32 cellular contexts compared by ENCODE assay signal in the genomic region with DNA sequence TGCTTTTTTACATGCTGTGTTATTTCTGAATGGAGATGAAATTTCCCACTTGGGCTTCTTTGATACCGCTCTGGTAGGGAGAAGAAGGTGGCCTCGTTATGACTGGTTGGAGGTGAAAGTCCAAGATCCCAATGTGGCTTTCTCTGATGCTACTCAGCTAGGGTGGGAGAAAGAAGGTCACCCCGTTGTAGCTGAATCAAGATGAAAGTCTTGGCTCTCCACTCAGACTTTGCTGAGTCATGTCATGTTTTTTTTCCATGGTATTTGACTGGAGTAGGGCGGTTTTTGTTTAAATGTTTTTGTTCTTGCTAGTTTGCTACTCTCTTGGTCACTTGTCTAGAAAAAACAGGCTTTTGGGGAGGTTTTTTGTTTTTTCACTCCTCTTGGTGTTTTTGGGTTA. TPM values are rescaled to one million over a fixed set of nuclear protein-coding genes. Genes with fewer than 3 reads are reported as not detected.
DNase-seq lines count a peak whose midpoint lies in the region; ATAC-seq, FAIRE-seq and TF ChIP-seq lines count a peak whose summit lies in the region.
"Had no signal": no experiment of that assay in that cellular context is flagged by ENCODE, and none has a peak within 500 bp of the region (broad histone marks: within the 10 kb centered on the region; RNA-seq: fewer than 3 reads in every experiment).

No MANE protein-coding gene starts in this region.

- CTCF ChIA-PET in HepG2 (lab: Yijun Ruan, JAX; ENCODE audit: low intra/inter-chr PET ratio, low total read pairs): no interaction called here

- no peak overlapping the region for H3K9ac ChIP-seq in HepG2 (ENCODE audit: insufficient read depth, low read depth, low read length)

- H3K4me3 Mint-ChIP-seq in activated T-helper 17 cell treated with anti-CD3 and anti-CD28 coated beads, Interleukin-2, amount 50 U/mL, for 72 hours: peak overlapping the region; percentile 17
- no peak overlapping the region for H3K4me3 Mint-ChIP-seq in osteocyte (ENCODE audit: unreplicated experiment)
- H3K4me3 Mint-ChIP-seq: stimulated activated effector memory CD8-positive, alpha-beta T cell treated with anti-CD3 and anti-CD28 coated beads, Interleukin-12 subunit alpha, Interleukin-12 subunit beta, amount 100 ng/mL, for 72 hours; type B pancreatic cell had no signal

- POLR2A ChIA-PET in HepG2 (lab: Yijun Ruan, JAX): no interaction called here

- no peak overlapping the region for H3K4me2 ChIP-seq in HepG2 (ENCODE audit: low read depth, low read length)

- WGBS in HepG2 (ENCODE audit: low lambda C conversion rate): 14% methylated on average over 4 of the region's 4 CpGs
- WGBS in right lobe of liver (ENCODE audit: insufficient coverage, low coverage, low lambda C conversion rate, missing lambda C conversion rate): 63% methylated on average over 4 of the region's 4 CpGs
- WGBS in body of pancreas, 2 donors: 70% methylated on average over 4 of the region's 4 CpGs

- DNase-seq in HepG2 (ENCODE audit: low spot score) (no peak), right lobe of liver (no peak), erythroblast (lab: John Stamatoyannopoulos, UW) (peak; percentile 48 to 59), osteocyte (ENCODE audit: extremely low spot score, unreplicated experiment) (no peak), mucosa of gallbladder (ENCODE audit: low spot score) (no peak), body of pancreas (no peak), SIG-M5 (lab: John Stamatoyannopoulos, UW) (no peak)
- DNase-seq: activated CD4-positive, alpha-beta T cell treated with anti-CD3 and anti-CD28 coated beads, Interleukin-2, amount 50 U/mL, for 1 hour; activated naive CD4-positive, alpha-beta T cell treated with Interleukin-2 at 50 U/mL for 16 hours; amniotic stem cell; DMS153; foreskin keratinocyte; head of caudate nucleus; Kasumi-1; left ventricle myocardium inferior; NCI-H1436 treated with DMSO at 0.1 percent for 48 hours; NCI-H2081 treated with DMSO at 0.1 percent for 48 hours; NCI-H226; NCI-H748 treated with DMSO at 0.1 percent for 48 hours; RPMI8226 had no signal

- H3K9me3 Mint-ChIP-seq in activated T-helper 17 cell treated with anti-CD3 and anti-CD28 coated beads, Interleukin-2, amount 50 U/mL, for 72 hours: no peaks in the 10 kb centered on the region
- H3K9me3 Mint-ChIP-seq in osteocyte (ENCODE audit: unreplicated experiment): peaks cover 10% of the 10 kb centered on the region
- H3K9me3 Mint-ChIP-seq: stimulated activated effector memory CD8-positive, alpha-beta T cell treated with anti-CD3 and anti-CD28 coated beads, Interleukin-12 subunit alpha, Interleukin-12 subunit beta, amount 100 ng/mL, for 72 hours; type B pancreatic cell had no signal

- no peak for TF ChIP-seq RAD21 in HepG2 (CRISPR knock-in tag; IDR thresholded peaks at IDR 0.05)

- H3K27me3 ChIP-seq in HepG2 (ENCODE audit: control insufficient read depth in 1 of 2, insufficient read depth in 2 of 2, low read length in 2 of 2) (no peaks in the 10 kb centered on the region), right lobe of liver (no peaks in the 10 kb centered on the region), body of pancreas (no peaks in the 10 kb centered on the region)
- H3K27me3 ChIP-seq: foreskin keratinocyte, neutrophil, SJSA1 had no signal

- no peak for ATAC-seq in HepG2
- no peak for ATAC-seq in right lobe of liver
- peak; percentile 62 for ATAC-seq in activated T-helper 17 cell treated with anti-CD3 and anti-CD28 coated beads, Interleukin-2, amount 50 U/mL, for 72 hours (replicated peaks)
- ATAC-seq in body of pancreas: no peak
- ATAC-seq: foreskin keratinocyte; stimulated activated effector memory CD8-positive, alpha-beta T cell treated with anti-CD3 and anti-CD28 coated beads, Interleukin-12 subunit alpha, Interleukin-12 subunit beta, amount 100 ng/mL, for 72 hours had no signal

- no peak overlapping the region for H3K4me3 ChIP-seq in HepG2 (replicated peaks in 1 of 3; ENCODE audit: insufficient read depth in 1 of 3, low read depth in 2 of 3, low read length in 3 of 3)
- no peak overlapping the region for H3K4me3 ChIP-seq in right lobe of liver
- H3K4me3 ChIP-seq in body of pancreas: no peak overlapping the region
- H3K4me3 ChIP-seq: left ventricle myocardium inferior, prostate gland, SJSA1 had no signal

- intact Hi-C loops in HepG2 (cut with micrococcal nuclease; ENCODE audit: unreplicated experiment): no loop called here
- intact Hi-C loops in right lobe of liver (cut with DNase I): no loop called here
- intact Hi-C loops in body of pancreas (cut with DNase I): no loop called here

- peak overlapping the region; percentile 45 for H3K27ac Mint-ChIP-seq in activated T-helper 17 cell treated with anti-CD3 and anti-CD28 coated beads, Interleukin-2, amount 50 U/mL, for 72 hours
- peak overlapping the region; percentile 70 for H3K27ac Mint-ChIP-seq in osteocyte (ENCODE audit: unreplicated experiment)
- H3K27ac Mint-ChIP-seq: stimulated activated effector memory CD8-positive, alpha-beta T cell treated with anti-CD3 and anti-CD28 coated beads, Interleukin-12 subunit alpha, Interleukin-12 subunit beta, amount 100 ng/mL, for 72 hours; type B pancreatic cell had no signal

- BruUV-seq in HepG2 (replicated peaks; lab: Mats Ljungman, UMichigan): no TSS peak

- H3K36me3 Mint-ChIP-seq in activated T-helper 17 cell treated with anti-CD3 and anti-CD28 coated beads, Interleukin-2, amount 50 U/mL, for 72 hours (ENCODE audit: low read depth): no peaks in the 10 kb centered on the region
- no peaks in the 10 kb centered on the region for H3K36me3 Mint-ChIP-seq in osteocyte (ENCODE audit: unreplicated experiment)
- H3K36me3 Mint-ChIP-seq: stimulated activated effector memory CD8-positive, alpha-beta T cell treated with anti-CD3 and anti-CD28 coated beads, Interleukin-12 subunit alpha, Interleukin-12 subunit beta, amount 100 ng/mL, for 72 hours had no signal

- H3K4me1 ChIP-seq in HepG2 (ENCODE audit: insufficient read depth, low read length) (no peaks in the 10 kb centered on the region), right lobe of liver (no peaks in the 10 kb centered on the region), body of pancreas (no peaks in the 10 kb centered on the region)
- H3K4me1 ChIP-seq: left ventricle myocardium inferior, prostate gland, SJSA1 had no signal

- H3K27me3 Mint-ChIP-seq in activated T-helper 17 cell treated with anti-CD3 and anti-CD28 coated beads, Interleukin-2, amount 50 U/mL, for 72 hours: no peaks in the 10 kb centered on the region
- no peaks in the 10 kb centered on the region for H3K27me3 Mint-ChIP-seq in osteocyte (ENCODE audit: unreplicated experiment)

- H3K27ac ChIP-seq in HepG2 (ENCODE audit: extremely low read length, insufficient read depth, low read length): no peak overlapping the region
- no peak overlapping the region for H3K27ac ChIP-seq in right lobe of liver
- H3K27ac ChIP-seq in body of pancreas: no peak overlapping the region
- H3K27ac ChIP-seq: epithelial cell of prostate, foreskin keratinocyte, left ventricle myocardium inferior, neutrophil, prostate gland, SJSA1 had no signal

- TF ChIP-seq EP300 in HepG2 (IDR thresholded peaks at IDR 0.05; ENCODE audit: low read depth in 2 of 2, low read length in 2 of 2) (no peak), HepG2 (CRISPR knock-in tag; IDR thresholded peaks at IDR 0.05; ENCODE audit: borderline replicate concordance) (no peak)

- no peak for FAIRE-seq in HepG2 (lab: Jason Lieb, UNC)
- FAIRE-seq: bronchial epithelial cell, H54, keratinocyte had no signal

- in situ Hi-C loops in HepG2 (cut with HindIII; ENCODE audit: extremely low pct_ligation_motif_present, low pct_unique_long_range_greater_than_20kb): no loop called here

- H3K79me2 ChIP-seq in HepG2 (ENCODE audit: insufficient read depth, low read length): no peaks in the 10 kb centered on the region

- H3K36me3 ChIP-seq in HepG2 (replicated peaks in 1 of 2; ENCODE audit: control insufficient read depth in 1 of 2, insufficient read depth in 2 of 2, low read length in 2 of 2) (no peaks in the 10 kb centered on the region), right lobe of liver (no peaks in the 10 kb centered on the region), body of pancreas (replicated peaks in 1 of 2; ENCODE audit: insufficient read depth in 1 of 2, low read depth in 2 of 2) (no peaks in the 10 kb centered on the region)
- H3K36me3 ChIP-seq: left ventricle myocardium inferior, neutrophil, prostate gland, SJSA1 had no signal

- no peaks in the 10 kb centered on the region for H4K20me1 ChIP-seq in HepG2 (ENCODE audit: insufficient read depth, low read length)

- TF ChIP-seq CTCF in HepG2 (CRISPR knock-in tag; IDR thresholded peaks at IDR 0.05) (no peak), right lobe of liver (IDR thresholded peaks at IDR 0.05) (no peak), osteocyte (IDR thresholded peaks at IDR 0.05) (no peak), body of pancreas (IDR thresholded peaks at IDR 0.05) (no peak)

- peaks cover 23% of the 10 kb centered on the region for H3K4me1 Mint-ChIP-seq in activated T-helper 17 cell treated with anti-CD3 and anti-CD28 coated beads, Interleukin-2, amount 50 U/mL, for 72 hours
- H3K4me1 Mint-ChIP-seq in osteocyte (ENCODE audit: unreplicated experiment): peaks cover 10% of the 10 kb centered on the region

- H3K9me3 ChIP-seq in HepG2 (ENCODE audit: low read length): no peaks in the 10 kb centered on the region
- no peaks in the 10 kb centered on the region for H3K9me3 ChIP-seq in right lobe of liver
- H3K9me3 ChIP-seq in body of pancreas: no peaks in the 10 kb centered on the region
- H3K9me3 ChIP-seq: left ventricle myocardium inferior, neutrophil, prostate gland, SJSA1 had no signal

- H2AFZ ChIP-seq in HepG2 (ENCODE audit: low read length): no peak overlapping the region

- TF ChIP-seq POLR2A in HepG2 (IDR thresholded peaks at IDR 0.05; ENCODE audit: insufficient read depth in 1 of 2, low read depth in 2 of 2, low read length in 2 of 2): no peak
- TF ChIP-seq POLR2A in right lobe of liver (IDR thresholded peaks at IDR 0.05): no peak
- TF ChIP-seq POLR2A in erythroblast (IDR thresholded peaks at IDR 0.05; ENCODE audit: low read length): no peak
- TF ChIP-seq POLR2A in body of pancreas (IDR thresholded peaks at IDR 0.05): no peak

RNA-seq across cellular contexts. Expression of a gene that starts 2.4 kb away (rescaled TPM):
- total RNA-seq in HepG2 (2016; rRNA removed; fragmentation: Illumina TruSeq; extraction: Trizol) (not detected in 2 replicates), right lobe of liver (not detected), osteocyte (not detected in 2 replicates), mucosa of gallbladder (not detected), body of pancreas (not detected)
- not detected in 2 replicates for total RNA-seq in HepG2 (2016; cell fraction: cytosol; rRNA removed; fragmentation: Illumina TruSeq; extraction: Trizol; ENCODE audit: low read depth)
- not detected in 2 replicates for total RNA-seq in HepG2 (2016; cell fraction: insoluble cytoplasmic fraction; rRNA removed; fragmentation: Illumina TruSeq; extraction: Trizol)
- not detected in 2 replicates for total RNA-seq in HepG2 (2016; cell fraction: membrane; rRNA removed; fragmentation: Illumina TruSeq; extraction: Trizol)
- not detected in 2 replicates for total RNA-seq in HepG2 (2016; cell fraction: nucleus; rRNA removed; fragmentation: Illumina TruSeq; extraction: Trizol)
- polyA plus RNA-seq in HepG2 (2011; rRNA removed): not detected in 2 replicates
- not detected in 2 replicates for polyA plus RNA-seq in HepG2 (2011; cell fraction: cytosol; rRNA removed)
- not detected in 2 replicates for polyA plus RNA-seq in HepG2 (2011; cell fraction: nucleus; rRNA removed)
- not detected in 2 replicates for polyA plus RNA-seq in HepG2 (2012)
- polyA plus RNA-seq in HepG2 (2016; cell fraction: cytosol; fragmentation: Illumina TruSeq; extraction: Trizol; ENCODE audit: low read depth): not detected in 2 replicates
- polyA plus RNA-seq in HepG2 (2016; cell fraction: insoluble cytoplasmic fraction; fragmentation: Illumina TruSeq; extraction: Trizol; ENCODE audit: low read depth): not detected in 2 replicates
- not detected in 2 replicates for polyA plus RNA-seq in HepG2 (2016; cell fraction: membrane; fragmentation: Illumina TruSeq; extraction: Trizol; ENCODE audit: low read depth)
- not detected in 2 replicates for polyA plus RNA-seq in HepG2 (2016; cell fraction: nucleus; fragmentation: Illumina TruSeq; extraction: Trizol; ENCODE audit: insufficient read depth, low read depth)
- not detected in 2 replicates for polyA minus RNA-seq in HepG2 (2011; rRNA and poly(A)+ RNA removed; ENCODE audit: low replicate concordance)
- not detected in 2 replicates for polyA minus RNA-seq in HepG2 (2011; cell fraction: cytosol; rRNA and poly(A)+ RNA removed)
- not detected in 2 replicates for polyA minus RNA-seq in HepG2 (2011; cell fraction: nucleus; rRNA and poly(A)+ RNA removed)
- not detected for total RNA-seq in activated T-helper 17 cell treated with anti-CD3 and anti-CD28 coated beads, Interleukin-2, amount 50 U/mL, for 72 hours
- total RNA-seq: bronchial epithelial cell, foreskin keratinocyte, G401, left ventricle myocardium inferior, prostate gland, SJSA1 had no signal
- polyA plus RNA-seq: BJ, foreskin keratinocyte, keratinocyte had no signal

RNA-seq across cellular contexts. Expression of a gene that starts 9.1 kb away (rescaled TPM):
- total RNA-seq in HepG2 (2016; rRNA removed; fragmentation: Illumina TruSeq; extraction: Trizol) (0.11 and 0.28 TPM in 2 replicates), right lobe of liver (10 to 100 TPM; 17.2 to 58.1 (median 31.9) TPM), osteocyte (13.8 and 14.4 TPM in 2 replicates), mucosa of gallbladder (86.1 TPM), body of pancreas (10 to 100 TPM; 19.8 to 36.6 TPM)
- total RNA-seq in HepG2 (2016; cell fraction: cytosol; rRNA removed; fragmentation: Illumina TruSeq; extraction: Trizol; ENCODE audit: low read depth): not detected in 2 replicates
- total RNA-seq in HepG2 (2016; cell fraction: insoluble cytoplasmic fraction; rRNA removed; fragmentation: Illumina TruSeq; extraction: Trizol): 0.30 and 0.48 TPM in 2 replicates
- 0.17 TPM in 1 of 2 replicates, not detected in the other for total RNA-seq in HepG2 (2016; cell fraction: membrane; rRNA removed; fragmentation: Illumina TruSeq; extraction: Trizol)
- total RNA-seq in HepG2 (2016; cell fraction: nucleus; rRNA removed; fragmentation: Illumina TruSeq; extraction: Trizol): not detected in 2 replicates
- 0.87 and 0.88 TPM in 2 replicates for polyA plus RNA-seq in HepG2 (2011; rRNA removed)
- 0.55 and 1.0 TPM in 2 replicates for polyA plus RNA-seq in HepG2 (2011; cell fraction: cytosol; rRNA removed)
- 0.52 and 0.53 TPM in 2 replicates for polyA plus RNA-seq in HepG2 (2011; cell fraction: nucleus; rRNA removed)
- 0.36 TPM in 1 of 2 replicates, not detected in the other for polyA plus RNA-seq in HepG2 (2012)
- polyA plus RNA-seq in HepG2 (2016; cell fraction: cytosol; fragmentation: Illumina TruSeq; extraction: Trizol; ENCODE audit: low read depth): not detected in 2 replicates
- 0.28 and 0.43 TPM in 2 replicates for polyA plus RNA-seq in HepG2 (2016; cell fraction: insoluble cytoplasmic fraction; fragmentation: Illumina TruSeq; extraction: Trizol; ENCODE audit: low read depth)
- 0.27 and 0.32 TPM in 2 replicates for polyA plus RNA-seq in HepG2 (2016; cell fraction: membrane; fragmentation: Illumina TruSeq; extraction: Trizol; ENCODE audit: low read depth)
- polyA plus RNA-seq in HepG2 (2016; cell fraction: nucleus; fragmentation: Illumina TruSeq; extraction: Trizol; ENCODE audit: insufficient read depth, low read depth): 0.47 TPM in 1 of 2 replicates, not detected in the other
- polyA minus RNA-seq in HepG2 (2011; rRNA and poly(A)+ RNA removed; ENCODE audit: low replicate concordance): 4.0 and 4.8 TPM in 2 replicates
- polyA minus RNA-seq in HepG2 (2011; cell fraction: cytosol; rRNA and poly(A)+ RNA removed): not detected in 2 replicates
- 0.62 TPM in 1 of 2 replicates, not detected in the other for polyA minus RNA-seq in HepG2 (2011; cell fraction: nucleus; rRNA and poly(A)+ RNA removed)
- 100 to 1,000 TPM; 691 to 930 TPM for total RNA-seq in activated T-helper 17 cell treated with anti-CD3 and anti-CD28 coated beads, Interleukin-2, amount 50 U/mL, for 72 hours
- total RNA-seq: G401 had no signal

RNA-seq across cellular contexts. Expression of a gene that starts 32.1 kb away (rescaled TPM):
- total RNA-seq in HepG2 (2016; rRNA removed; fragmentation: Illumina TruSeq; extraction: Trizol): 5.1 and 6.6 TPM in 2 replicates
- 1.5 and 2.2 TPM in 2 replicates for total RNA-seq in HepG2 (2016; cell fraction: cytosol; rRNA removed; fragmentation: Illumina TruSeq; extraction: Trizol; ENCODE audit: low read depth)
- total RNA-seq in HepG2 (2016; cell fraction: insoluble cytoplasmic fraction; rRNA removed; fragmentation: Illumina TruSeq; extraction: Trizol): 4.6 and 8.4 TPM in 2 replicates
- total RNA-seq in HepG2 (2016; cell fraction: membrane; rRNA removed; fragmentation: Illumina TruSeq; extraction: Trizol): 3.1 and 3.6 TPM in 2 replicates
- total RNA-seq in HepG2 (2016; cell fraction: nucleus; rRNA removed; fragmentation: Illumina TruSeq; extraction: Trizol): 7.5 and 8.3 TPM in 2 replicates
- 1.6 and 1.8 TPM in 2 replicates for polyA plus RNA-seq in HepG2 (2011; rRNA removed)
- 1.2 and 1.8 TPM in 2 replicates for polyA plus RNA-seq in HepG2 (2011; cell fraction: cytosol; rRNA removed)
- 0.34 and 0.36 TPM in 2 replicates for polyA plus RNA-seq in HepG2 (2011; cell fraction: nucleus; rRNA removed)
- 0.33 and 0.59 TPM in 2 replicates for polyA plus RNA-seq in HepG2 (2012)
- polyA plus RNA-seq in HepG2 (2016; cell fraction: cytosol; fragmentation: Illumina TruSeq; extraction: Trizol; ENCODE audit: low read depth): 2.1 and 3.6 TPM in 2 replicates
- 5.1 and 6.0 TPM in 2 replicates for polyA plus RNA-seq in HepG2 (2016; cell fraction: insoluble cytoplasmic fraction; fragmentation: Illumina TruSeq; extraction: Trizol; ENCODE audit: low read depth)
- 2.4 and 3.7 TPM in 2 replicates for polyA plus RNA-seq in HepG2 (2016; cell fraction: membrane; fragmentation: Illumina TruSeq; extraction: Trizol; ENCODE audit: low read depth)
- polyA plus RNA-seq in HepG2 (2016; cell fraction: nucleus; fragmentation: Illumina TruSeq; extraction: Trizol; ENCODE audit: insufficient read depth, low read depth): 11.6 and 13.9 TPM in 2 replicates
- polyA minus RNA-seq in HepG2 (2011; rRNA and poly(A)+ RNA removed; ENCODE audit: low replicate concordance): 0.92 TPM in 1 of 2 replicates, not detected in the other
- 0.35 and 0.59 TPM in 2 replicates for polyA minus RNA-seq in HepG2 (2011; cell fraction: cytosol; rRNA and poly(A)+ RNA removed)
- polyA minus RNA-seq in HepG2 (2011; cell fraction: nucleus; rRNA and poly(A)+ RNA removed): 0.52 and 0.87 TPM in 2 replicates
- 1 to 10 TPM in 1 of 6 experiments, under 1 TPM in 3, not detected in 2; 0.26 to 1.0 (median 0.39) TPM for total RNA-seq in right lobe of liver
- 1 to 10 TPM; 5.2 to 9.4 TPM for total RNA-seq in activated T-helper 17 cell treated with anti-CD3 and anti-CD28 coated beads, Interleukin-2, amount 50 U/mL, for 72 hours
- 0.50 and 0.70 TPM in 2 replicates for total RNA-seq in osteocyte
- total RNA-seq in mucosa of gallbladder: 0.49 TPM
- total RNA-seq in body of pancreas: 100 to 1,000 TPM in 1 of 2 donors, 10 to 100 TPM in 1; 79.1 to 131 TPM
- total RNA-seq: bronchial epithelial cell, G401, SJSA1 had no signal

Comparison
In these comparisons a context has a peak if more than half of its experiments do, and no peak if none do; other contexts are left out.
1. DNase-seq: peak in erythroblast (2 of 2); none in HepG2 (single experiment), right lobe of liver (0 of 3), osteocyte (single experiment), mucosa of gallbladder (single experiment), body of pancreas (0 of 4) and SIG-M5 (single experiment).
2. RNA of a gene that starts 32.1 kb away (total RNA-seq): 79.1 to 131 TPM in body of pancreas; 5.2 to 9.4 TPM in activated T-helper 17 cell treated with anti-CD3 and anti-CD28 coated beads, Interleukin-2, amount 50 U/mL, for 72 hours, 1.5 to 8.4 TPM in HepG2, 0.50 to 0.70 TPM in osteocyte, 0.49 TPM in mucosa of gallbladder (single experiment) and 0.26 to 1.0 TPM in right lobe of liver; every median in the first group is over 4 times any median in the second.